In genomic region chr14:74547331-74547927, GRCh38 we compare ENCODE assay signal across 13 cellular contexts.
"Had no signal": no experiment of that assay in that cellular context is flagged by ENCODE, and none has a peak within 500 bp of the region (broad histone marks: within the 10 kb centered on the region; RNA-seq: fewer than 3 reads in every experiment).

No MANE protein-coding gene starts in this region.

- H3K36me3 Mint-ChIP-seq: stimulated activated naive B cell treated with anti-CD40 and anti-IgM and Interleukin-4, amounts not matched to agents 10 μg/mL and 1 μg/mL and 100 μg/mL, for 72 hours; T-cell had no signal

- H3K4me3 ChIP-seq: coronary artery, gastroesophageal sphincter, right lobe of liver, upper lobe of left lung had no signal

- DNase-seq: activated CD4-positive, alpha-beta T cell treated with anti-CD3 and anti-CD28 coated beads for 48 hours; activated naive CD4-positive, alpha-beta T cell treated with Interleukin-2 at 50 U/mL for 16 hours; effector CD4-positive, alpha-beta T cell; stimulated activated CD4-positive, alpha-beta T cell treated with anti-CD3 and anti-CD28 coated beads, Interleukin-2, amount 100 ng/mL, for 24 hours; stimulated activated naive B cell treated with anti-CD40 and anti-IgM and Interleukin-4, amounts not matched to agents 10 μg/mL and 1 μg/mL and 100 μg/mL, for 72 hours; substantia nigra; T-cell; upper lobe of left lung had no signal

- H3K9me3 Mint-ChIP-seq: activated T-helper 1 cell treated with anti-CD3 and anti-CD28 coated beads, Interleukin-12 subunit alpha, Interleukin-12 subunit beta, Interleukin-2, Interleukin-4 antibody, amounts not matched to agents 30 ng/mL and 10 ng/mL and 1 ng/mL, durations not matched to agents 14 hours and 24 hours and 36 hours; neural crest cell; stimulated activated naive B cell treated with anti-CD40 and anti-IgM and Interleukin-4, amounts not matched to agents 10 μg/mL and 1 μg/mL and 100 μg/mL, for 72 hours; T-cell had no signal

- H3K36me3 ChIP-seq: right lobe of liver, upper lobe of left lung had no signal

- H3K9me3 ChIP-seq: gastroesophageal sphincter, right lobe of liver, upper lobe of left lung had no signal

- H3K27me3 ChIP-seq: gastroesophageal sphincter, right lobe of liver, upper lobe of left lung had no signal

- H3K4me1 ChIP-seq: right lobe of liver had no signal

- H3K27ac Mint-ChIP-seq: activated T-helper 1 cell treated with anti-CD3 and anti-CD28 coated beads, Interleukin-12 subunit alpha, Interleukin-12 subunit beta, Interleukin-2, Interleukin-4 antibody, amounts not matched to agents 30 ng/mL and 10 ng/mL and 1 ng/mL, durations not matched to agents 14 hours and 24 hours and 36 hours; stimulated activated naive B cell treated with anti-CD40 and anti-IgM and Interleukin-4, amounts not matched to agents 10 μg/mL and 1 μg/mL and 100 μg/mL, for 72 hours; T-cell had no signal

- H3K4me3 Mint-ChIP-seq: activated T-helper 1 cell treated with anti-CD3 and anti-CD28 coated beads, Interleukin-12 subunit alpha, Interleukin-12 subunit beta, Interleukin-2, Interleukin-4 antibody, amounts not matched to agents 30 ng/mL and 10 ng/mL and 1 ng/mL, durations not matched to agents 14 hours and 24 hours and 36 hours; neural crest cell; stimulated activated naive B cell treated with anti-CD40 and anti-IgM and Interleukin-4, amounts not matched to agents 10 μg/mL and 1 μg/mL and 100 μg/mL, for 72 hours; T-cell had no signal

- ATAC-seq: gastroesophageal sphincter; right lobe of liver; stimulated activated naive B cell treated with anti-CD40 and anti-IgM and Interleukin-4, amounts not matched to agents 10 μg/mL and 1 μg/mL and 100 μg/mL, for 72 hours; T-cell had no signal

- H3K4me1 Mint-ChIP-seq: stimulated activated naive B cell treated with anti-CD40 and anti-IgM and Interleukin-4, amounts not matched to agents 10 μg/mL and 1 μg/mL and 100 μg/mL, for 72 hours; T-cell had no signal

- H3K27ac ChIP-seq: gastroesophageal sphincter, right lobe of liver had no signal
